8 cellular contexts compared by ENCODE assay signal in genomic region chr19:12611361-12611699, GRCh38. TPM values are rescaled to one million over a fixed set of nuclear protein-coding genes. Genes with fewer than 3 reads are reported as not detected.
DNase-seq lines count a peak whose midpoint lies in the region; ATAC-seq and TF ChIP-seq lines count a peak whose summit lies in the region.

No MANE protein-coding gene starts in this region.

- in situ Hi-C loops in Caki2 (cut with HindIII; ENCODE audit: low pct_unique_long_range_greater_than_20kb, low sequenced_read_pairs) (no loop called here), SK-MEL-5 (cut with HindIII; ENCODE audit: low pct_unique_long_range_greater_than_20kb, low sequenced_read_pairs) (no loop called here)

- ATAC-seq in effector memory CD8-positive, alpha-beta T cell (replicated peaks): no peak
- ATAC-seq in lower lobe of right lung: peak; percentile 76 to 88
- no peak for ATAC-seq in GM19328 (IDR thresholded peaks at IDR 0.05; ENCODE audit: unreplicated experiment)

- peaks cover 30 to 34% of the 10 kb centered on the region in 2 donors for H3K4me1 Mint-ChIP-seq in effector memory CD8-positive, alpha-beta T cell (ENCODE audit: low read depth in 2 of 2)

- intact Hi-C loops in lower lobe of right lung (cut with DNase I): no loop called here

- H3K9me3 ChIP-seq in lower lobe of right lung: no peaks in the 10 kb centered on the region

- no peaks in the 10 kb centered on the region for H3K27me3 ChIP-seq in lower lobe of right lung (ENCODE audit: low read depth)

- peak overlapping the region; percentile 99 for H3K27ac Mint-ChIP-seq in effector memory CD8-positive, alpha-beta T cell

- no peak for TF ChIP-seq CTCF in lower lobe of right lung (IDR thresholded peaks at IDR 0.05)

- no peaks in the 10 kb centered on the region for H3K9me3 Mint-ChIP-seq in effector memory CD8-positive, alpha-beta T cell

- H3K36me3 ChIP-seq in lower lobe of right lung: peaks cover 61% of the 10 kb centered on the region

- peak overlapping the region; percentile 93 for H3K4me3 ChIP-seq in lower lobe of right lung

- no peaks in the 10 kb centered on the region for H3K27me3 Mint-ChIP-seq in effector memory CD8-positive, alpha-beta T cell

- H3K4me1 ChIP-seq in lower lobe of right lung: peaks cover 50% of the 10 kb centered on the region

- H3K27ac ChIP-seq in lower lobe of right lung: peak overlapping the region; percentile 99
- peak overlapping the region; percentile 67 for H3K27ac ChIP-seq in temporal lobe (ENCODE audit: low read depth, low read length)

- peak overlapping the region; percentile 97 to 99 for H3K4me3 Mint-ChIP-seq in effector memory CD8-positive, alpha-beta T cell

- DNase-seq in Caki2 (ENCODE audit: low read depth) (peak; percentile 62), HuH-7 (ENCODE audit: low spot score) (peak; percentile 80), SK-MEL-5 (ENCODE audit: low read depth, low spot score) (peak; percentile 69), lower lobe of right lung (peak; percentile 67)
- DNase-seq in effector memory CD8-positive, alpha-beta T cell: no peak
- no peak for DNase-seq in stimulated activated CD4-positive, alpha-beta T cell treated with anti-CD3 and anti-CD28 coated beads, Interleukin-4, amount 100 ng/mL, for 24 hours

- peaks cover 41% of the 10 kb centered on the region for H3K36me3 Mint-ChIP-seq in effector memory CD8-positive, alpha-beta T cell (ENCODE audit: insufficient read depth)

RNA-seq across cellular contexts. Expression of gene ZNF791, which starts 0.6 kb away (rescaled TPM):
- total RNA-seq in Caki2 (2014; rRNA removed; shearing (Covaris generic); ENCODE audit: low replicate concordance): 5.5 and 9.8 TPM in 2 replicates
- 11.4 and 12.4 TPM in 2 replicates for total RNA-seq in SK-MEL-5 (2014; rRNA removed; shearing (Covaris generic))
- 5.8 and 6.2 TPM in 2 replicates for polyA plus RNA-seq in SK-MEL-5 (2015; cell fraction: cytosol; rRNA removed)
- polyA plus RNA-seq in SK-MEL-5 (2015; cell fraction: nucleus; rRNA removed): 7.2 and 8.4 TPM in 2 replicates
- total RNA-seq in lower lobe of right lung (27.2 TPM), temporal lobe (22.4 TPM)

RNA-seq across cellular contexts. Expression of gene ZNF490, which starts 0.7 kb away (rescaled TPM):
- total RNA-seq in Caki2 (2014; rRNA removed; shearing (Covaris generic); ENCODE audit: low replicate concordance): 6.7 and 9.1 TPM in 2 replicates
- 5.2 and 5.5 TPM in 2 replicates for total RNA-seq in SK-MEL-5 (2014; rRNA removed; shearing (Covaris generic))
- polyA plus RNA-seq in SK-MEL-5 (2015; cell fraction: cytosol; rRNA removed): 2.6 and 7.2 TPM in 2 replicates
- 0.31 and 2.9 TPM in 2 replicates for polyA plus RNA-seq in SK-MEL-5 (2015; cell fraction: nucleus; rRNA removed)
- total RNA-seq in lower lobe of right lung: 10.3 TPM
- 14.8 TPM for total RNA-seq in temporal lobe

RNA-seq across cellular contexts. Expression of gene MAN2B1, which starts 55.2 kb away (rescaled TPM):
- 72.5 and 82.9 TPM in 2 replicates for total RNA-seq in Caki2 (2014; rRNA removed; shearing (Covaris generic); ENCODE audit: low replicate concordance)
- total RNA-seq in SK-MEL-5 (2014; rRNA removed; shearing (Covaris generic)): 32.0 and 33.5 TPM in 2 replicates
- 74.5 and 93.3 TPM in 2 replicates for polyA plus RNA-seq in SK-MEL-5 (2015; cell fraction: cytosol; rRNA removed)
- polyA plus RNA-seq in SK-MEL-5 (2015; cell fraction: nucleus; rRNA removed): 82.0 and 123 TPM in 2 replicates
- total RNA-seq in lower lobe of right lung: 251 TPM
- total RNA-seq in temporal lobe: 11.8 TPM

RNA-seq across cellular contexts. Expression of gene WDR83, which starts 55.3 kb away (rescaled TPM):
- total RNA-seq in Caki2 (2014; rRNA removed; shearing (Covaris generic); ENCODE audit: low replicate concordance): 20.6 and 22.6 TPM in 2 replicates
- 2.9 and 8.0 TPM in 2 replicates for total RNA-seq in SK-MEL-5 (2014; rRNA removed; shearing (Covaris generic))
- polyA plus RNA-seq in SK-MEL-5 (2015; cell fraction: cytosol; rRNA removed): 8.4 and 13.0 TPM in 2 replicates
- 13.0 and 16.7 TPM in 2 replicates for polyA plus RNA-seq in SK-MEL-5 (2015; cell fraction: nucleus; rRNA removed)
- total RNA-seq in lower lobe of right lung (8.6 TPM), temporal lobe (9.1 TPM)

Comparison
In these comparisons a context has a peak if more than half of its experiments do, and no peak if none do; other contexts are left out.
1. DNase-seq: peak in Caki2 (single experiment), HuH-7 (single experiment), SK-MEL-5 (single experiment) and lower lobe of right lung (single experiment); none in effector memory CD8-positive, alpha-beta T cell (0 of 3) and stimulated activated CD4-positive, alpha-beta T cell treated with anti-CD3 and anti-CD28 coated beads, Interleukin-4, amount 100 ng/mL, for 24 hours (single experiment).
2. ATAC-seq: peak in lower lobe of right lung (2 of 2); none in effector memory CD8-positive, alpha-beta T cell (single experiment) and GM19328 (single experiment).